In the genomic region with DNA sequence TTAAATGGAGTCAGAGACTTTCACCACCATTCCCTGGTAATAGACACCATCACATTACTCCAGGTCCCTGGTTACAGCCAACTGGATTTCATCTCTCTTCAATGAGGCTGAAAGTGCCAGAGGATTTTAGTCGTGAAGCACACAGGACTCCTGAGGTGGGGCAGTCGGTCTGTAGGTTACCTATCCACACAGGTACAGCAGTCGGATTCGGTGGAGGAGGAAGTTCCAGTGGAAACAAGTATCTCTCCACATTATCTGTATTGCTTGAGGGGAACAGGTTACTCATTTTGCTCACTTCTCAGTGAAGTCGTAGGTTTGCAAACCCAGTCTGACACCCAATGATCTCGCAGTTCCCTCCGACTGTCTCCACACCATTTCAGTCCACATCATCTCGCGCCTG, we compare ENCODE assay signal across 1 cellular context.
TF ChIP-seq lines count a peak whose summit lies in the region.

No MANE protein-coding gene starts in this region.

TF ChIP-seq in GM23338, 12 proteins besides CTCF, POLR2A, EP300 and RAD21 (continued from another document):
- TF ChIP-seq ZNF462 (CRISPR knock-in tag; IDR thresholded peaks at IDR 0.05), result no peak
- no peak for TF ChIP-seq ZNF331 (CRISPR knock-in tag; IDR thresholded peaks at IDR 0.05; ENCODE audit: low read depth)
- TF ChIP-seq EZH2 (IDR thresholded peaks at IDR 0.05; ENCODE audit: low read depth, unreplicated experiment), result no peak
- no peak for TF ChIP-seq NANOG (IDR thresholded peaks at IDR 0.05; ENCODE audit: borderline replicate concordance)
- no peak for TF ChIP-seq ZNF114 (CRISPR knock-in tag; IDR thresholded peaks at IDR 0.05)
- TF ChIP-seq JUNB (IDR thresholded peaks at IDR 0.05; ENCODE audit: unreplicated experiment), result no peak
- TF ChIP-seq EZH2phosphoT487 (IDR thresholded peaks at IDR 0.05; ENCODE audit: unreplicated experiment), result no peak
- TF ChIP-seq, protein P1, sequence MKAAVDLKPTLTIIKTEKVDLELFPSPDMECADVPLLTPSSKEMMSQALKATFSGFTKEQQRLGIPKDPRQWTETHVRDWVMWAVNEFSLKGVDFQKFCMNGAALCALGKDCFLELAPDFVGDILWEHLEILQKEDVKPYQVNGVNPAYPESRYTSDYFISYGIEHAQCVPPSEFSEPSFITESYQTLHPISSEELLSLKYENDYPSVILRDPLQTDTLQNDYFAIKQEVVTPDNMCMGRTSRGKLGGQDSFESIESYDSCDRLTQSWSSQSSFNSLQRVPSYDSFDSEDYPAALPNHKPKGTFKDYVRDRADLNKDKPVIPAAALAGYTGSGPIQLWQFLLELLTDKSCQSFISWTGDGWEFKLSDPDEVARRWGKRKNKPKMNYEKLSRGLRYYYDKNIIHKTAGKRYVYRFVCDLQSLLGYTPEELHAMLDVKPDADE (IDR thresholded peaks at IDR 0.05), result no peak
